10 cellular contexts compared by ENCODE assay signal in genomic region chr6:34663887-34664269, GRCh38. TPM values are rescaled to one million over a fixed set of nuclear protein-coding genes. Genes with fewer than 3 reads are reported as not detected.
DNase-seq lines count a peak whose midpoint lies in the region; ATAC-seq, FAIRE-seq and TF ChIP-seq lines count a peak whose summit lies in the region.
"Had no signal": no experiment of that assay in that cellular context is flagged by ENCODE, and none has a peak within 500 bp of the region (broad histone marks: within the 10 kb centered on the region; RNA-seq: fewer than 3 reads in every experiment).

No MANE protein-coding gene starts in this region.

- H2BK5ac ChIP-seq in H9 (ENCODE audit: insufficient read length, low read length): no peak overlapping the region

- TF ChIP-seq RAD21 in HepG2 (CRISPR knock-in tag; IDR thresholded peaks at IDR 0.05): no peak

- no peak overlapping the region for H3K18ac ChIP-seq in H9 (ENCODE audit: insufficient read length, low read depth, low read length)

- H2BK20ac ChIP-seq in H9 (ENCODE audit: low read depth, low read length, poor library complexity, severe bottlenecking): no peak overlapping the region

- no peak for ATAC-seq in HepG2
- ATAC-seq in HG02852 (IDR thresholded peaks at IDR 0.05; ENCODE audit: unreplicated experiment): no peak
- no peak for ATAC-seq in HG02840 (IDR thresholded peaks at IDR 0.05; ENCODE audit: low FRiP score, unreplicated experiment)

- H3K79me1 ChIP-seq in H9 (ENCODE audit: insufficient read depth, low read depth, low read length, poor library complexity, severe bottlenecking): peaks cover 11% of the 10 kb centered on the region

- H2BK120ac ChIP-seq in H9 (ENCODE audit: low read depth, low read length, poor library complexity, severe bottlenecking): no peak overlapping the region

- H3K4me3 ChIP-seq in HepG2 (replicated peaks in 1 of 3; ENCODE audit: insufficient read depth in 1 of 3, low read depth in 2 of 3, low read length in 3 of 3) (no peak overlapping the region), tibial nerve (no peak overlapping the region)

- no peak overlapping the region for H3T11ph ChIP-seq in H9 (ENCODE audit: low read length)

- BruUV-seq in HepG2 (replicated peaks; lab: Mats Ljungman, UMichigan): no TSS peak

- no peak for TF ChIP-seq CTCF in H9 (conservative IDR thresholded peaks at IDR 0.05)
- no peak for TF ChIP-seq CTCF in HepG2 (CRISPR knock-in tag; IDR thresholded peaks at IDR 0.05)
- TF ChIP-seq CTCF in tibial nerve (IDR thresholded peaks at IDR 0.05): no peak

- no peak overlapping the region for H3K23ac ChIP-seq in H9 (ENCODE audit: insufficient read length, low read depth, low read length)

- CTCF ChIA-PET in HepG2 (lab: Yijun Ruan, JAX; ENCODE audit: low intra/inter-chr PET ratio, low total read pairs): no interaction called here

- H3K4me1 Mint-ChIP-seq in H9: peaks cover 18 to 31% of the 10 kb centered on the region in 2 experiments
- H3K4me1 Mint-ChIP-seq in activated T-helper 1 cell treated with anti-CD3 and anti-CD28 coated beads, Interleukin-12 subunit alpha, Interleukin-12 subunit beta, Interleukin-2, Interleukin-4 antibody, amounts not matched to agents 30 ng/mL and 10 ng/mL and 1 ng/mL, durations not matched to agents 14 hours and 24 hours and 36 hours (ENCODE audit: low read depth): peaks cover 43% of the 10 kb centered on the region

- peak overlapping the region in 2 of 3 experiments; percentile 16 to 90; a peak in 3 of 7 replicates for H3K27ac Mint-ChIP-seq in H9
- H3K27ac Mint-ChIP-seq in activated T-helper 1 cell treated with anti-CD3 and anti-CD28 coated beads, Interleukin-12 subunit alpha, Interleukin-12 subunit beta, Interleukin-2, Interleukin-4 antibody, amounts not matched to agents 30 ng/mL and 10 ng/mL and 1 ng/mL, durations not matched to agents 14 hours and 24 hours and 36 hours: peak overlapping the region; percentile 80

- H4K5ac ChIP-seq in H9 (ENCODE audit: insufficient read length, low read depth, low read length): no peak overlapping the region

- H4K20me1 ChIP-seq in H9 (ENCODE audit: control insufficient read depth, insufficient read depth, insufficient read length): no peaks in the 10 kb centered on the region
- H4K20me1 ChIP-seq in HepG2 (ENCODE audit: insufficient read depth, low read length): no peaks in the 10 kb centered on the region

- no peaks in the 10 kb centered on the region for H3K9me3 Mint-ChIP-seq in H9
- peaks cover 8% of the 10 kb centered on the region for H3K9me3 Mint-ChIP-seq in activated T-helper 1 cell treated with anti-CD3 and anti-CD28 coated beads, Interleukin-12 subunit alpha, Interleukin-12 subunit beta, Interleukin-2, Interleukin-4 antibody, amounts not matched to agents 30 ng/mL and 10 ng/mL and 1 ng/mL, durations not matched to agents 14 hours and 24 hours and 36 hours

- H3K79me2 ChIP-seq in H9 (ENCODE audit: insufficient read depth, low read length) (peaks cover 3% of the 10 kb centered on the region; the same call in 1 of the 2 replicates), HepG2 (ENCODE audit: insufficient read depth, low read length) (peaks cover 92% of the 10 kb centered on the region)

- TF ChIP-seq POLR2A in HepG2 (IDR thresholded peaks at IDR 0.05; ENCODE audit: insufficient read depth in 1 of 2, low read depth in 2 of 2, low read length in 2 of 2): no peak
- no peak for TF ChIP-seq POLR2A in tibial nerve (IDR thresholded peaks at IDR 0.05)

- H3K14ac ChIP-seq in H9 (ENCODE audit: insufficient read depth, low read length): no peak overlapping the region

- H3K9me3 ChIP-seq in H9 (ENCODE audit: control insufficient read depth, low read depth, low read length): no peaks in the 10 kb centered on the region
- H3K9me3 ChIP-seq in HepG2 (ENCODE audit: low read length): no peaks in the 10 kb centered on the region
- no peaks in the 10 kb centered on the region for H3K9me3 ChIP-seq in tibial nerve

- no peak overlapping the region for H4K8ac ChIP-seq in H9 (replicated peaks; ENCODE audit: insufficient read length, low read depth, low read length)

- no peaks in the 10 kb centered on the region for H3K27me3 Mint-ChIP-seq in H9 (ENCODE audit: low read depth)
- no peaks in the 10 kb centered on the region for H3K27me3 Mint-ChIP-seq in activated T-helper 1 cell treated with anti-CD3 and anti-CD28 coated beads, Interleukin-12 subunit alpha, Interleukin-12 subunit beta, Interleukin-2, Interleukin-4 antibody, amounts not matched to agents 30 ng/mL and 10 ng/mL and 1 ng/mL, durations not matched to agents 14 hours and 24 hours and 36 hours (ENCODE audit: insufficient read depth)

- no peaks in the 10 kb centered on the region for H3K36me3 Mint-ChIP-seq in H9 (ENCODE audit: insufficient read depth in 1 of 3, low read depth in 3 of 3)
- H3K36me3 Mint-ChIP-seq in activated T-helper 1 cell treated with anti-CD3 and anti-CD28 coated beads, Interleukin-12 subunit alpha, Interleukin-12 subunit beta, Interleukin-2, Interleukin-4 antibody, amounts not matched to agents 30 ng/mL and 10 ng/mL and 1 ng/mL, durations not matched to agents 14 hours and 24 hours and 36 hours (ENCODE audit: low read depth): peaks cover 13% of the 10 kb centered on the region

- H3K27ac ChIP-seq in H9 (ENCODE audit: insufficient read length, low read depth, low read length) (no peak overlapping the region), HepG2 (ENCODE audit: extremely low read length, insufficient read depth, low read length) (peak overlapping the region; percentile 67), tibial nerve (peak overlapping the region in 2 of 4 donors; percentile 1 to 84)
- H3K27ac ChIP-seq: parathyroid adenoma had no signal

- H3K56ac ChIP-seq in H9 (ENCODE audit: insufficient read length, low read depth, low read length): no peak overlapping the region

- DNase-seq in A172 (ENCODE audit: low spot score) (peak; percentile 23), H9 (no peak), HepG2 (ENCODE audit: low spot score) (no peak), tibial nerve (ENCODE audit: low spot score in 2 of 2) (no peak), DMS153 (lab: John Stamatoyannopoulos, UW) (no peak)
- DNase-seq in activated T-helper 1 cell treated with anti-CD3 and anti-CD28 coated beads, Interleukin-12 subunit alpha, Interleukin-12 subunit beta, Interleukin-2, Interleukin-4 antibody, amounts not matched to agents 30 ng/mL and 10 ng/mL and 1 ng/mL, durations not matched to agents 14 hours and 24 hours and 36 hours (ENCODE audit: low spot score): no peak

- intact Hi-C loops in activated T-helper 1 cell treated with anti-CD3 and anti-CD28 coated beads, Interleukin-12 subunit alpha, Interleukin-12 subunit beta, Interleukin-2, Interleukin-4 antibody, amounts not matched to agents 30 ng/mL and 10 ng/mL and 1 ng/mL, durations not matched to agents 14 hours and 24 hours and 36 hours (cut with micrococcal nuclease): no loop called here
- intact Hi-C loops in HepG2 (cut with micrococcal nuclease; ENCODE audit: unreplicated experiment): loop anchor here (5.0 kb wide), 1 partner anchor 1258 kb away; the partner anchor contains the start of gene SRPK1

- H3K23me2 ChIP-seq in H9 (ENCODE audit: insufficient read length, low read depth, low read length, poor library complexity, severe bottlenecking): no peaks in the 10 kb centered on the region

- no peak overlapping the region for H2BK15ac ChIP-seq in H9 (ENCODE audit: low read depth, low read length)

- POLR2A ChIA-PET in HepG2 (lab: Yijun Ruan, JAX): interaction anchor here (1.6 to 2.8 kb wide), 2 partner anchors 10 to 11 kb away, joined by 8 to 10 read pairs; no protein-coding TSS in a partner anchor

- H3K4ac ChIP-seq in H9 (ENCODE audit: low read depth, low read length): no peak overlapping the region

- TF ChIP-seq EP300 in HepG2 (IDR thresholded peaks at IDR 0.05; ENCODE audit: low read depth in 2 of 2, low read length in 2 of 2) (no peak), HepG2 (CRISPR knock-in tag; IDR thresholded peaks at IDR 0.05; ENCODE audit: borderline replicate concordance) (no peak), tibial nerve (IDR thresholded peaks at IDR 0.05) (peak in 1 of 2 donors; percentile 47)

- H2AK5ac ChIP-seq in H9 (ENCODE audit: insufficient read length, low read length): no peak overlapping the region

- H3K27me3 ChIP-seq in H9 (ENCODE audit: insufficient read depth, low read length) (no peaks in the 10 kb centered on the region), HepG2 (ENCODE audit: control insufficient read depth in 1 of 2, insufficient read depth in 2 of 2, low read length in 2 of 2) (no peaks in the 10 kb centered on the region), tibial nerve (no peaks in the 10 kb centered on the region)

- in situ Hi-C loops in HepG2 (cut with HindIII; ENCODE audit: extremely low pct_ligation_motif_present, low pct_unique_long_range_greater_than_20kb): no loop called here

- H2AFZ ChIP-seq in H9 (ENCODE audit: low read length): no peak overlapping the region
- no peak overlapping the region for H2AFZ ChIP-seq in HepG2 (ENCODE audit: low read length)
- H2AFZ ChIP-seq: parathyroid adenoma had no signal

- no peak overlapping the region for H3K9ac ChIP-seq in H9 (ENCODE audit: extremely low read depth, insufficient read length, low read length)
- no peak overlapping the region for H3K9ac ChIP-seq in HepG2 (ENCODE audit: insufficient read depth, low read depth, low read length)
- H3K9ac ChIP-seq: parathyroid adenoma had no signal

- peaks cover 2% of the 10 kb centered on the region; the same call in 1 of the 2 replicates for H3K4me1 ChIP-seq in H9 (ENCODE audit: insufficient read depth, low read length)
- H3K4me1 ChIP-seq in HepG2 (ENCODE audit: insufficient read depth, low read length): peaks cover 98% of the 10 kb centered on the region
- H3K4me1 ChIP-seq in tibial nerve: peaks cover 0 to 23% (median 11%) of the 10 kb centered on the region in 4 donors

- WGBS in H9 (ENCODE audit: extremely low coverage, insufficient read length, low lambda C conversion rate): no CpG with 5 or more reads among the region's 4 CpGs
- WGBS in HepG2 (ENCODE audit: low lambda C conversion rate): 90% methylated on average over 4 of the region's 4 CpGs
- WGBS in tibial nerve, 2 donors: 45 to 52% methylated on average over 4 of the region's 4 CpGs

- H3K36me3 ChIP-seq in HepG2 (replicated peaks in 1 of 2; ENCODE audit: control insufficient read depth in 1 of 2, insufficient read depth in 2 of 2, low read length in 2 of 2) (no peaks in the 10 kb centered on the region), tibial nerve (no peaks in the 10 kb centered on the region)

- H3K4me2 ChIP-seq in H9 (ENCODE audit: insufficient read depth, insufficient read length, low read length): no peak overlapping the region
- no peak overlapping the region for H3K4me2 ChIP-seq in HepG2 (ENCODE audit: low read depth, low read length)

- no peak overlapping the region for H2BK12ac ChIP-seq in H9 (ENCODE audit: insufficient read length, low read depth, low read length)

- no peak overlapping the region for H3K4me3 Mint-ChIP-seq in H9
- H3K4me3 Mint-ChIP-seq in activated T-helper 1 cell treated with anti-CD3 and anti-CD28 coated beads, Interleukin-12 subunit alpha, Interleukin-12 subunit beta, Interleukin-2, Interleukin-4 antibody, amounts not matched to agents 30 ng/mL and 10 ng/mL and 1 ng/mL, durations not matched to agents 14 hours and 24 hours and 36 hours: peak overlapping the region; percentile 63

- FAIRE-seq in HepG2 (lab: Jason Lieb, UNC): no peak
- FAIRE-seq: G401.6 had no signal

- H4K91ac ChIP-seq in H9 (ENCODE audit: insufficient read length, low read depth, low read length): no peak overlapping the region

RNA-seq across cellular contexts. Expression of gene ILRUN, which starts 32.7 kb away (rescaled TPM):
- 37.8 and 40.5 TPM in 2 replicates for total RNA-seq in A172 (2014; rRNA removed; shearing (Covaris generic))
- total RNA-seq in H9 (2021) (63.7 and 64.6 TPM in 2 replicates), HepG2 (2016; rRNA removed; fragmentation: Illumina TruSeq; extraction: Trizol) (66.6 and 90.8 TPM in 2 replicates), tibial nerve (10 to 100 TPM; 57.6 to 78.9 (median 65.7) TPM)
- total RNA-seq in activated T-helper 1 cell treated with anti-CD3 and anti-CD28 coated beads, Interleukin-12 subunit alpha, Interleukin-12 subunit beta, Interleukin-2, Interleukin-4 antibody, amounts not matched to agents 30 ng/mL and 10 ng/mL and 1 ng/mL, durations not matched to agents 14 hours and 24 hours and 36 hours: 62.7 and 64.4 TPM in 2 replicates
- 20.3 and 22.0 TPM in 2 replicates for total RNA-seq in HepG2 (2016; cell fraction: cytosol; rRNA removed; fragmentation: Illumina TruSeq; extraction: Trizol; ENCODE audit: low read depth)
- 66.5 and 79.2 TPM in 2 replicates for total RNA-seq in HepG2 (2016; cell fraction: insoluble cytoplasmic fraction; rRNA removed; fragmentation: Illumina TruSeq; extraction: Trizol)
- total RNA-seq in HepG2 (2016; cell fraction: membrane; rRNA removed; fragmentation: Illumina TruSeq; extraction: Trizol): 93.9 and 107 TPM in 2 replicates
- 37.4 and 39.5 TPM in 2 replicates for total RNA-seq in HepG2 (2016; cell fraction: nucleus; rRNA removed; fragmentation: Illumina TruSeq; extraction: Trizol)
- polyA plus RNA-seq in HepG2 (2011; rRNA removed): 45.5 and 50.6 TPM in 2 replicates
- polyA plus RNA-seq in HepG2 (2011; cell fraction: cytosol; rRNA removed): 39.2 and 46.8 TPM in 2 replicates
- 18.1 and 22.0 TPM in 2 replicates for polyA plus RNA-seq in HepG2 (2011; cell fraction: nucleus; rRNA removed)
- 76.7 and 76.9 TPM in 2 replicates for polyA plus RNA-seq in HepG2 (2012)
- polyA plus RNA-seq in HepG2 (2016; cell fraction: cytosol; fragmentation: Illumina TruSeq; extraction: Trizol; ENCODE audit: low read depth): 23.8 and 24.6 TPM in 2 replicates
- 79.1 and 86.9 TPM in 2 replicates for polyA plus RNA-seq in HepG2 (2016; cell fraction: insoluble cytoplasmic fraction; fragmentation: Illumina TruSeq; extraction: Trizol; ENCODE audit: low read depth)
- 82.0 and 93.2 TPM in 2 replicates for polyA plus RNA-seq in HepG2 (2016; cell fraction: membrane; fragmentation: Illumina TruSeq; extraction: Trizol; ENCODE audit: low read depth)
- polyA plus RNA-seq in HepG2 (2016; cell fraction: nucleus; fragmentation: Illumina TruSeq; extraction: Trizol; ENCODE audit: insufficient read depth, low read depth): 42.3 and 46.6 TPM in 2 replicates
- 122 and 124 TPM in 2 replicates for polyA minus RNA-seq in HepG2 (2011; rRNA and poly(A)+ RNA removed; ENCODE audit: low replicate concordance)
- 45.1 and 48.4 TPM in 2 replicates for polyA minus RNA-seq in HepG2 (2011; cell fraction: cytosol; rRNA and poly(A)+ RNA removed)
- polyA minus RNA-seq in HepG2 (2011; cell fraction: nucleus; rRNA and poly(A)+ RNA removed): 27.2 and 30.5 TPM in 2 replicates
